ENCODE assay signal across 17 cellular contexts in genomic region chr7:23618241-23618640, GRCh38.
"Had no signal": no experiment of that assay in that cellular context is flagged by ENCODE, and none has a peak within 500 bp of the region (broad histone marks: within the 10 kb centered on the region; RNA-seq: fewer than 3 reads in every experiment).

No MANE protein-coding gene starts in this region.

- FAIRE-seq: pancreas had no signal

- DNase-seq: activated CD4-positive, alpha-beta T cell treated with anti-CD3 and anti-CD28 coated beads for 48 hours; activated CD8-positive, alpha-beta memory T cell treated with anti-CD3 and anti-CD28 coated beads, Interleukin-2, amount 50 U/mL, for 48 hours; activated CD8-positive, alpha-beta T cell treated with anti-CD3 and anti-CD28 coated beads, Interleukin-2, amount 10 ng/mL, durations not matched to agents 7 days and 5 days; activated naive CD4-positive, alpha-beta T cell; activated naive CD8-positive, alpha-beta T cell treated with anti-CD3 and anti-CD28 coated beads, Interleukin-2, amount 50 U/mL, for 24 hours; central memory CD4-positive, alpha-beta T cell; effector CD8-positive, alpha-beta T cell; hypothalamus; kidney glomerular epithelial cell; naive B cell; pancreas; stimulated activated CD4-positive, alpha-beta T cell treated with anti-CD3 and anti-CD28 coated beads, Interleukin-4, amount 100 ng/mL, for 24 hours; stomach had no signal

- H3K27ac ChIP-seq: coronary artery, pancreas, stomach, thoracic aorta had no signal

- H3K4me1 Mint-ChIP-seq: WTC11 had no signal

- H3K4me3 ChIP-seq: coronary artery, pancreas, stomach, thoracic aorta had no signal

- H3K9me3 ChIP-seq: pancreas had no signal

- H3K4me3 Mint-ChIP-seq: activated CD8-positive, alpha-beta T cell treated with anti-CD3 and anti-CD28 coated beads, Interleukin-2, amount 10 ng/mL, durations not matched to agents 7 days and 5 days; activated naive CD8-positive, alpha-beta T cell treated with anti-CD3 and anti-CD28 coated beads, Interleukin-2, amount 50 U/mL, for 24 hours; activated T-helper 1 cell treated with anti-CD3 and anti-CD28 coated beads, Interleukin-12 subunit alpha, Interleukin-12 subunit beta, Interleukin-2, Interleukin-4 antibody, amounts not matched to agents 30 ng/mL and 10 ng/mL and 1 ng/mL, durations not matched to agents 14 hours and 24 hours and 36 hours; naive B cell; WTC11 had no signal

- H3K27ac Mint-ChIP-seq: activated CD8-positive, alpha-beta T cell treated with anti-CD3 and anti-CD28 coated beads, Interleukin-2, amount 10 ng/mL, durations not matched to agents 7 days and 5 days; activated naive CD8-positive, alpha-beta T cell treated with anti-CD3 and anti-CD28 coated beads, Interleukin-2, amount 50 U/mL, for 24 hours; activated T-helper 1 cell treated with anti-CD3 and anti-CD28 coated beads, Interleukin-12 subunit alpha, Interleukin-12 subunit beta, Interleukin-2, Interleukin-4 antibody, amounts not matched to agents 30 ng/mL and 10 ng/mL and 1 ng/mL, durations not matched to agents 14 hours and 24 hours and 36 hours; WTC11 had no signal

- ATAC-seq: activated CD8-positive, alpha-beta T cell treated with anti-CD3 and anti-CD28 coated beads, Interleukin-2, amount 10 ng/mL, durations not matched to agents 7 days and 5 days; activated naive CD8-positive, alpha-beta T cell treated with anti-CD3 and anti-CD28 coated beads, Interleukin-2, amount 50 U/mL, for 24 hours; pancreas; WTC11 had no signal

- H3K27me3 ChIP-seq: pancreas, stomach had no signal

- H3K36me3 ChIP-seq: pancreas had no signal

- H3K4me1 ChIP-seq: pancreas, stomach had no signal
